ENCODE assay signal across 15 cellular contexts in genomic region chr7:36736090-36736826, GRCh38. TPM values are rescaled to one million over a fixed set of nuclear protein-coding genes. Genes with fewer than 3 reads are reported as not detected.
DNase-seq lines count a peak whose midpoint lies in the region; ATAC-seq and TF ChIP-seq lines count a peak whose summit lies in the region.
"Had no signal": no experiment of that assay in that cellular context is flagged by ENCODE, and none has a peak within 500 bp of the region (broad histone marks: within the 10 kb centered on the region; RNA-seq: fewer than 3 reads in every experiment).

No MANE protein-coding gene starts in this region.

- CTCF ChIA-PET in activated CD4-positive, alpha-beta T cell treated with anti-CD3 and anti-CD28 coated beads for 36 hours (lab: Charles Lee), result interaction anchor here (0.7 to 2.2 kb wide), 5 partner anchors 9 to 98 kb away, joined by 3 to 7 read pairs (median 5); no protein-coding TSS in a partner anchor

- WGBS in spleen, 5 donors, result 72 to 81% (median 73%) methylated on average over 3 of the region's 3 CpGs
- WGBS in tibial nerve, 2 donors, result 76 to 83% methylated on average over 3 of the region's 3 CpGs

- TF ChIP-seq EP300 in tibial nerve (IDR thresholded peaks at IDR 0.05), result no peak

- DNase-seq in activated CD4-positive, alpha-beta T cell treated with anti-CD3 and anti-CD28 coated beads for 36 hours, result no peak
- DNase-seq in activated CD4-positive, alpha-beta T cell treated with anti-CD3 and anti-CD28 coated beads, Interleukin-2, amount 50 U/mL, for 48 hours, result no peak
- DNase-seq in spleen, result no peak
- DNase-seq in activated CD4-positive, CD25-positive, alpha-beta regulatory T cell (lab: John Stamatoyannopoulos, UW), result no peak
- no peak for DNase-seq in tibial nerve (ENCODE audit: low spot score in 2 of 2)
- no peak for DNase-seq in HCEC 1CT
- DNase-seq: erythroblast, NCI-H1417 treated with DMSO at 0.1 percent for 48 hours, NCI-H510A treated with DMSO at 0.1 percent for 48 hours, tibial artery had no signal

- no peaks in the 10 kb centered on the region for H3K36me3 Mint-ChIP-seq in activated CD4-positive, alpha-beta T cell treated with anti-CD3 and anti-CD28 coated beads for 36 hours (ENCODE audit: low read depth)
- H3K36me3 Mint-ChIP-seq in activated T-helper 17 cell treated with anti-CD3 and anti-CD28 coated beads, Interleukin-2, amount 50 U/mL, for 72 hours (ENCODE audit: low read depth), result no peaks in the 10 kb centered on the region

- H3K4me1 Mint-ChIP-seq in activated CD4-positive, alpha-beta T cell treated with anti-CD3 and anti-CD28 coated beads for 36 hours, result peaks cover 32% of the 10 kb centered on the region
- peaks cover 20% of the 10 kb centered on the region for H3K4me1 Mint-ChIP-seq in activated T-helper 17 cell treated with anti-CD3 and anti-CD28 coated beads, Interleukin-2, amount 50 U/mL, for 72 hours

- H3K27ac ChIP-seq in spleen (peak overlapping the region; percentile 74 to 96 (median 86)), tibial nerve (peak overlapping the region in 1 of 4 donors; percentile 29)
- H3K27ac ChIP-seq: cardiac muscle cell, tibial artery had no signal

- POLR2A ChIA-PET in activated CD4-positive, alpha-beta T cell treated with anti-CD3 and anti-CD28 coated beads for 36 hours (lab: Charles Lee), result no interaction called here

- intact Hi-C loops in activated CD4-positive, alpha-beta T cell treated with anti-CD3 and anti-CD28 coated beads for 36 hours (cut with DNase I, micrococcal nuclease), result no loop called here
- intact Hi-C loops in spleen (cut with DNase I; ENCODE audit: low total_unique reads), result no loop called here

- TF ChIP-seq POLR2A in spleen (IDR thresholded peaks at IDR 0.05) (no peak), tibial nerve (IDR thresholded peaks at IDR 0.05) (no peak)

- no peak for TF ChIP-seq CTCF in spleen (IDR thresholded peaks at IDR 0.05 in 8 of 11, conservative IDR thresholded peaks at IDR 0.05 in 3 of 11)
- TF ChIP-seq CTCF in tibial nerve (IDR thresholded peaks at IDR 0.05), result no peak

- peak; percentile 50 for ATAC-seq in activated CD4-positive, alpha-beta T cell treated with anti-CD3 and anti-CD28 coated beads for 36 hours
- peak; percentile 1 for ATAC-seq in HG02678 (IDR thresholded peaks at IDR 0.05; ENCODE audit: unreplicated experiment)
- ATAC-seq in activated T-helper 17 cell treated with anti-CD3 and anti-CD28 coated beads, Interleukin-2, amount 50 U/mL, for 72 hours (replicated peaks), result peak; percentile 59
- ATAC-seq: GM23338, HepG2 had no signal

- H3K27me3 Mint-ChIP-seq in activated CD4-positive, alpha-beta T cell treated with anti-CD3 and anti-CD28 coated beads for 36 hours, result no peaks in the 10 kb centered on the region
- H3K27me3 Mint-ChIP-seq in activated T-helper 17 cell treated with anti-CD3 and anti-CD28 coated beads, Interleukin-2, amount 50 U/mL, for 72 hours, result no peaks in the 10 kb centered on the region

- H3K9me3 ChIP-seq in spleen, result peaks cover 0 to 6% (median 0%) of the 10 kb centered on the region in 8 donors
- peaks cover 0 to 9% (median under 1%) of the 10 kb centered on the region in 4 donors for H3K9me3 ChIP-seq in tibial nerve

- no peak overlapping the region for H3K4me3 Mint-ChIP-seq in activated CD4-positive, alpha-beta T cell treated with anti-CD3 and anti-CD28 coated beads for 36 hours
- H3K4me3 Mint-ChIP-seq in activated T-helper 17 cell treated with anti-CD3 and anti-CD28 coated beads, Interleukin-2, amount 50 U/mL, for 72 hours, result peak overlapping the region; percentile 0
- H3K4me3 Mint-ChIP-seq: GM23338 had no signal

- peak overlapping the region in 1 of 8 donors; percentile 58 for H3K4me3 ChIP-seq in spleen
- no peak overlapping the region for H3K4me3 ChIP-seq in tibial nerve
- H3K4me3 ChIP-seq: cardiac muscle cell, GM23338, tibial artery had no signal

- peaks cover 8% of the 10 kb centered on the region for H3K9me3 Mint-ChIP-seq in activated CD4-positive, alpha-beta T cell treated with anti-CD3 and anti-CD28 coated beads for 36 hours (ENCODE audit: low read depth)
- H3K9me3 Mint-ChIP-seq in activated T-helper 17 cell treated with anti-CD3 and anti-CD28 coated beads, Interleukin-2, amount 50 U/mL, for 72 hours, result no peaks in the 10 kb centered on the region
- H3K9me3 Mint-ChIP-seq: GM23338 had no signal

- H3K27ac Mint-ChIP-seq in activated CD4-positive, alpha-beta T cell treated with anti-CD3 and anti-CD28 coated beads for 36 hours, result peak overlapping the region; percentile 67
- no peak overlapping the region for H3K27ac Mint-ChIP-seq in activated T-helper 17 cell treated with anti-CD3 and anti-CD28 coated beads, Interleukin-2, amount 50 U/mL, for 72 hours
- H3K27ac Mint-ChIP-seq: GM23338 had no signal

- H3K27me3 ChIP-seq in spleen (replicated peaks in 1 of 7) (no peaks in the 10 kb centered on the region), tibial nerve (no peaks in the 10 kb centered on the region)
- H3K27me3 ChIP-seq: cardiac muscle cell, tibial artery had no signal

- no peaks in the 10 kb centered on the region for H3K36me3 ChIP-seq in spleen
- H3K36me3 ChIP-seq in tibial nerve, result no peaks in the 10 kb centered on the region
- H3K36me3 ChIP-seq: cardiac muscle cell, tibial artery had no signal

- H3K4me1 ChIP-seq in spleen, result peaks cover 6 to 43% (median 19%) of the 10 kb centered on the region in 6 donors
- peaks cover 0 to 5% (median 0%) of the 10 kb centered on the region in 4 donors for H3K4me1 ChIP-seq in tibial nerve
- H3K4me1 ChIP-seq: tibial artery had no signal

RNA-seq across cellular contexts. Expression of gene AOAH, which starts 12.0 kb away (rescaled TPM):
- total RNA-seq in activated CD4-positive, alpha-beta T cell treated with anti-CD3 and anti-CD28 coated beads for 36 hours, result 10 to 100 TPM in 1 of 2 experiments, 1 to 10 TPM in 1; 9.2 to 10.0 TPM
- total RNA-seq in activated T-helper 17 cell treated with anti-CD3 and anti-CD28 coated beads, Interleukin-2, amount 50 U/mL, for 72 hours, result 1 to 10 TPM; 1.4 to 2.9 TPM
- 100 to 1,000 TPM; 141 to 316 (median 211) TPM for total RNA-seq in spleen
- polyA plus RNA-seq in spleen, result 10 to 100 TPM; 30.3 to 65.8 (median 49.6) TPM
- total RNA-seq in tibial nerve, result 10 to 100 TPM in 2 of 4 donors, 1 to 10 TPM in 2; 7.5 to 17.8 (median 9.1) TPM
- total RNA-seq: cardiac muscle cell, GM23338, HepG2 had no signal
- polyA plus RNA-seq: cardiac muscle cell, GM23338, HepG2 had no signal

Comparison
In these comparisons a context has a peak if more than half of its experiments do, and no peak if none do; other contexts are left out.
1. ATAC-seq: peak in every context shown above with its lines; median percentile 59 in activated T-helper 17 cell treated with anti-CD3 and anti-CD28 coated beads, Interleukin-2, amount 50 U/mL, for 72 hours; 50 in activated CD4-positive, alpha-beta T cell treated with anti-CD3 and anti-CD28 coated beads for 36 hours; 1 in HG02678.
2. RNA of gene AOAH, which starts 12.0 kb away (total RNA-seq): 141 to 316 TPM in spleen; 7.5 to 17.8 TPM in tibial nerve, 9.2 to 10.0 TPM in activated CD4-positive, alpha-beta T cell treated with anti-CD3 and anti-CD28 coated beads for 36 hours and 1.4 to 2.9 TPM in activated T-helper 17 cell treated with anti-CD3 and anti-CD28 coated beads, Interleukin-2, amount 50 U/mL, for 72 hours; every median in the first group is over 4 times any median in the second.